Comparison of ENCODE assay signal across 8 cellular contexts in genomic region chr9:122810306-122810946, GRCh38.
DNase-seq lines count a peak whose midpoint lies in the region; ATAC-seq lines count a peak whose summit lies in the region.

No MANE protein-coding gene starts in this region.

- ATAC-seq in GM18870 (IDR thresholded peaks at IDR 0.05; ENCODE audit: unreplicated experiment) = peak; percentile 76
- peak; percentile 88 for ATAC-seq in HG03354 (IDR thresholded peaks at IDR 0.05; ENCODE audit: poor library complexity, severe bottlenecking, unreplicated experiment)

- peak; percentile 74 for DNase-seq in AG08396 (ENCODE audit: low spot score)
- peak; percentile 88 for DNase-seq in NCI-H345 treated with DMSO at 0.1 percent for 48 hours (lab: John Stamatoyannopoulos, UW; ENCODE audit: unreplicated experiment)
- peak; percentile 75 for DNase-seq in activated CD4-positive, CD25-positive, alpha-beta regulatory T cell treated with anti-CD3 and anti-CD28 coated beads, Interleukin-2, amount 50 U/mL, for 72 hours
- peak; percentile 91 for DNase-seq in cerebellar cortex (ENCODE audit: low spot score)
- peak; percentile 77 for DNase-seq in kidney tubule cell (ENCODE audit: low spot score)
- peak; percentile 66 for DNase-seq in stimulated activated CD4-positive, alpha-beta T cell treated with anti-CD3 and anti-CD28 coated beads, Interleukin-4, amount 100 ng/mL, for 4 hours

Comparison
In these comparisons a context has a peak if more than half of its experiments do, and no peak if none do; other contexts are left out.
1. Peak in every context shown above with its lines: DNase-seq and ATAC-seq.